10 cellular contexts compared by ENCODE assay signal in genomic region chr18:76923485-76924085, GRCh38.
A peak's percentile ranks its signal among the peaks of the same experiment; 100 is the strongest.
DNase-seq lines count a peak whose midpoint lies in the region; ATAC-seq and TF ChIP-seq lines count a peak whose summit lies in the region.
"Had no signal": no experiment of that assay in that cellular context is flagged by ENCODE, and none has a peak within 500 bp of the region (broad histone marks: within the 10 kb centered on the region; RNA-seq: fewer than 3 reads in every experiment).

No MANE protein-coding gene starts in this region.

- peaks cover 90% of the 10 kb centered on the region for H3K36me3 Mint-ChIP-seq in CD8-positive, alpha-beta T cell
- peaks cover 45% of the 10 kb centered on the region for H3K36me3 Mint-ChIP-seq in T-helper 2 cell treated with Interferon-gamma antibody and Interleukin-4, amounts not matched to agents 5 μg/mL and 100 μg/mL, for 36 hours (ENCODE audit: low read depth)

- no peak overlapping the region for H3K4me2 ChIP-seq in OCI-LY3 (ENCODE audit: low read length)

- H3K27me3 Mint-ChIP-seq in CD8-positive, alpha-beta T cell (ENCODE audit: low read depth) = no peaks in the 10 kb centered on the region
- H3K27me3 Mint-ChIP-seq in T-helper 2 cell treated with Interferon-gamma antibody and Interleukin-4, amounts not matched to agents 5 μg/mL and 100 μg/mL, for 36 hours (ENCODE audit: low read depth) = no peaks in the 10 kb centered on the region

- H3K9ac ChIP-seq in OCI-LY3 (ENCODE audit: low read length) = no peak overlapping the region

- peaks cover 45% of the 10 kb centered on the region for H3K36me3 ChIP-seq in OCI-LY3 (replicated peaks; ENCODE audit: low read depth, low read length)
- peaks cover 35% of the 10 kb centered on the region for H3K36me3 ChIP-seq in CD8-positive, alpha-beta T cell (ENCODE audit: insufficient read depth, low read length)

- CTCF ChIA-PET in CD8-positive, alpha-beta T cell (lab: Charles Lee) = interaction anchor here (0.6 kb wide), 1 partner anchor 120 kb away, joined by 3 read pairs; no protein-coding TSS in a partner anchor

- no peaks in the 10 kb centered on the region for H3K9me3 Mint-ChIP-seq in CD8-positive, alpha-beta T cell
- no peaks in the 10 kb centered on the region for H3K9me3 Mint-ChIP-seq in T-helper 2 cell treated with Interferon-gamma antibody and Interleukin-4, amounts not matched to agents 5 μg/mL and 100 μg/mL, for 36 hours
- H3K9me3 Mint-ChIP-seq: activated T-cell treated with anti-CD3 and anti-CD28 coated beads, Interleukin-2, amount 50 U/mL, for 4 hours had no signal

- H3K9me3 ChIP-seq in OCI-LY3 (ENCODE audit: insufficient read depth, low read length) = no peaks in the 10 kb centered on the region
- H3K9me3 ChIP-seq in CD8-positive, alpha-beta T cell (ENCODE audit: low read length) = no peaks in the 10 kb centered on the region

- no peak for ATAC-seq in CD8-positive, alpha-beta T cell
- ATAC-seq: activated T-cell treated with anti-CD3 and anti-CD28 coated beads, Interleukin-2, amount 50 U/mL, for 4 hours; left cardiac atrium had no signal

- no peaks in the 10 kb centered on the region for H3K27me3 ChIP-seq in OCI-LY3 (ENCODE audit: low read depth, low read length)
- no peaks in the 10 kb centered on the region for H3K27me3 ChIP-seq in CD8-positive, alpha-beta T cell (ENCODE audit: insufficient read depth, low read length)

- no peak overlapping the region for H3K27ac Mint-ChIP-seq in CD8-positive, alpha-beta T cell
- H3K27ac Mint-ChIP-seq in T-helper 2 cell treated with Interferon-gamma antibody and Interleukin-4, amounts not matched to agents 5 μg/mL and 100 μg/mL, for 36 hours = no peak overlapping the region

- 0 out of 2 replicates have a peak, but pooled peaks cover 3% of the 10 kb centered on the region for H4K20me1 ChIP-seq in OCI-LY3 (ENCODE audit: insufficient read depth, low read length)

- no peaks in the 10 kb centered on the region for H3K79me2 ChIP-seq in OCI-LY3 (ENCODE audit: low read length)

- TF ChIP-seq CTCF in OCI-LY3 (IDR thresholded peaks at IDR 0.05; ENCODE audit: low read depth, low read length) (peak; percentile 92), epithelial cell of proximal tubule (conservative IDR thresholded peaks at IDR 0.05; ENCODE audit: low read depth, low read length) (peak; percentile 69)
- TF ChIP-seq CTCF in CD8-positive, alpha-beta T cell (IDR thresholded peaks at IDR 0.05) = no peak

- POLR2A ChIA-PET in CD8-positive, alpha-beta T cell (lab: Charles Lee) = no interaction called here

- H3K4me3 Mint-ChIP-seq in CD8-positive, alpha-beta T cell = no peak overlapping the region
- no peak overlapping the region for H3K4me3 Mint-ChIP-seq in T-helper 2 cell treated with Interferon-gamma antibody and Interleukin-4, amounts not matched to agents 5 μg/mL and 100 μg/mL, for 36 hours
- H3K4me3 Mint-ChIP-seq: activated T-cell treated with anti-CD3 and anti-CD28 coated beads, Interleukin-2, amount 50 U/mL, for 4 hours had no signal

- H2AFZ ChIP-seq in OCI-LY3 (ENCODE audit: low read depth, low read length) = no peak overlapping the region

- peaks cover 15% of the 10 kb centered on the region for H3K4me1 Mint-ChIP-seq in CD8-positive, alpha-beta T cell (ENCODE audit: low read depth)
- H3K4me1 Mint-ChIP-seq in T-helper 2 cell treated with Interferon-gamma antibody and Interleukin-4, amounts not matched to agents 5 μg/mL and 100 μg/mL, for 36 hours (ENCODE audit: low read depth) = peaks cover 17% of the 10 kb centered on the region

- DNase-seq in NCI-H146 (lab: John Stamatoyannopoulos, UW) = peak; percentile 47
- no peak for DNase-seq in NCI-H146 treated with DMSO at 0.1 percent for 48 hours (lab: John Stamatoyannopoulos, UW; ENCODE audit: unreplicated experiment)
- no peak for DNase-seq in epithelial cell of proximal tubule (ENCODE audit: low read depth)
- peak; percentile 4 for DNase-seq in renal cortical epithelial cell (ENCODE audit: low read depth)
- no peak for DNase-seq in CD8-positive, alpha-beta T cell
- DNase-seq in stimulated activated CD4-positive, alpha-beta T cell treated with anti-CD3 and anti-CD28 coated beads, Interleukin-15, amount 100 ng/mL, for 24 hours = no peak
- DNase-seq in T-helper 2 cell treated with Interferon-gamma antibody and Interleukin-4, amounts not matched to agents 5 μg/mL and 100 μg/mL, for 36 hours (ENCODE audit: low spot score) = no peak
- DNase-seq: activated T-cell treated with anti-CD3 and anti-CD28 coated beads, Interleukin-2, amount 50 U/mL, for 4 hours; left cardiac atrium had no signal

- H3K27ac ChIP-seq in OCI-LY3 (ENCODE audit: low read length) = no peak overlapping the region
- no peak overlapping the region for H3K27ac ChIP-seq in CD8-positive, alpha-beta T cell (ENCODE audit: low read depth, low read length)

- intact Hi-C loops in CD8-positive, alpha-beta T cell (cut with DNase I, micrococcal nuclease) = loop anchor here (2.0 to 10.0 kb wide), 5 partner anchors 59 to 779 kb away; no protein-coding TSS in a partner anchor

- H3K4me3 ChIP-seq in OCI-LY3 (ENCODE audit: low read length) (no peak overlapping the region), epithelial cell of proximal tubule (ENCODE audit: low read depth, low read length) (no peak overlapping the region)
- H3K4me3 ChIP-seq in CD8-positive, alpha-beta T cell (ENCODE audit: low read depth, low read length) = no peak overlapping the region

- peaks cover 10% of the 10 kb centered on the region for H3K4me1 ChIP-seq in OCI-LY3 (ENCODE audit: low read length)
- no peaks in the 10 kb centered on the region for H3K4me1 ChIP-seq in CD8-positive, alpha-beta T cell (ENCODE audit: insufficient read depth, low read length)

Comparison
In these comparisons a context has a peak if more than half of its experiments do, and no peak if none do; other contexts are left out.
1. DNase-seq: peak in NCI-H146 (single experiment) and renal cortical epithelial cell (single experiment); none in NCI-H146 treated with DMSO at 0.1 percent for 48 hours (single experiment), epithelial cell of proximal tubule (single experiment), CD8-positive, alpha-beta T cell (0 of 7), stimulated activated CD4-positive, alpha-beta T cell treated with anti-CD3 and anti-CD28 coated beads, Interleukin-15, amount 100 ng/mL, for 24 hours (single experiment) and T-helper 2 cell treated with Interferon-gamma antibody and Interleukin-4, amounts not matched to agents 5 μg/mL and 100 μg/mL, for 36 hours (single experiment).